In the genomic region with DNA sequence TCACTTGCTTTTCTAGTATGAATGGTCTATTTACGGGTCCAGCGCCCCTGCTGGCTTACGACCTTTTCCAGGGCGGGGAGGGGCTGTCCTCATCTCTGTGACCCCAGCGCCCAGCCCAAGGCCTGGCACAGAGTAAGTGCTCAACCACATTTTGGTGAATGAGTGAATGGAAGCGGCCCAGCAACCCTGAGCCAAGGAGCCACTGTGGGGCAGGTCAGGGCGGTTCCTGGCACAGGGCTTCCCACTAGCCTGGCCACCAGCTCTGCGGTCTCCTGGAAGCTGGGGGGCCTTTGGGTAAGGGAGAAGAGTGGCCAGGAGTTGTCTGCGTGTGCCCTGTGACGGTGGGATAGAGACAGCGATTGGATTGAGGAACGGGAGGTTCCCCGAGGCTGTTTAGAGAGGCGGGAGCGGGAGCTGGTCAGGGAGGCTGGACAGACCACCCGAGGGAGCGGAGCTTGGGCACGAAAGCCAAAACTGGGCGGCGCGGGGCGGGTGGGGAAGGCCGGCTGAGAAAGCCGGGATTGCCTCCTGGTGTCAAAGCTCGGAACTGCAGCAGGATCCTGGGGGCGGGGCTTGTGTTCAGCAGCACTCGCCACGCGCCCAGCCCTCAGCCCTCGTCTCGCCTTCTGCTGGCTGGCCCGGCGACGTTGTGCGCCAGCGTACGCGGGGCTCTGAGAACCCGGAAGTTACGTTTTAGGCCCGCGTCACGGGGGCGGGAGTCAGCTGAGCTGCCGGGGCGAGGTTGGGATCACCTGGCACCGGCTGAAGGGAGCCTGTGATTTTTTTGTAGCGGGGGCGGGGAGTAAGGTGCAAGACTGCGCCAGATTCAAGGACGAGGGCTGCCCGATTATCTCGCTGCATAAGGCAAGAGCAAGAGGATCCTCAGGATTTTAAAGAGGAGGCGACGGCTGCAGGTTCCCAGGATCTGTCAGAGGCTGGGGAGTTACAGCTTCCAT, we compare ENCODE assay signal across 1 cellular context.
TF ChIP-seq lines count a peak whose summit lies in the region.

A gene with protein sequence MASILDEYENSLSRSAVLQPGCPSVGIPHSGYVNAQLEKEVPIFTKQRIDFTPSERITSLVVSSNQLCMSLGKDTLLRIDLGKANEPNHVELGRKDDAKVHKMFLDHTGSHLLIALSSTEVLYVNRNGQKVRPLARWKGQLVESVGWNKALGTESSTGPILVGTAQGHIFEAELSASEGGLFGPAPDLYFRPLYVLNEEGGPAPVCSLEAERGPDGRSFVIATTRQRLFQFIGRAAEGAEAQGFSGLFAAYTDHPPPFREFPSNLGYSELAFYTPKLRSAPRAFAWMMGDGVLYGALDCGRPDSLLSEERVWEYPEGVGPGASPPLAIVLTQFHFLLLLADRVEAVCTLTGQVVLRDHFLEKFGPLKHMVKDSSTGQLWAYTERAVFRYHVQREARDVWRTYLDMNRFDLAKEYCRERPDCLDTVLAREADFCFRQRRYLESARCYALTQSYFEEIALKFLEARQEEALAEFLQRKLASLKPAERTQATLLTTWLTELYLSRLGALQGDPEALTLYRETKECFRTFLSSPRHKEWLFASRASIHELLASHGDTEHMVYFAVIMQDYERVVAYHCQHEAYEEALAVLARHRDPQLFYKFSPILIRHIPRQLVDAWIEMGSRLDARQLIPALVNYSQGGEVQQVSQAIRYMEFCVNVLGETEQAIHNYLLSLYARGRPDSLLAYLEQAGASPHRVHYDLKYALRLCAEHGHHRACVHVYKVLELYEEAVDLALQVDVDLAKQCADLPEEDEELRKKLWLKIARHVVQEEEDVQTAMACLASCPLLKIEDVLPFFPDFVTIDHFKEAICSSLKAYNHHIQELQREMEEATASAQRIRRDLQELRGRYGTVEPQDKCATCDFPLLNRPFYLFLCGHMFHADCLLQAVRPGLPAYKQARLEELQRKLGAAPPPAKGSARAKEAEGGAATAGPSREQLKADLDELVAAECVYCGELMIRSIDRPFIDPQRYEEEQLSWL (plus strand): TSS at position 718 of the 956 bp plus-strand sequence. CDS start 319 bp downstream, outside the sequence.

TF ChIP-seq in K562, 482 proteins besides CTCF, POLR2A, EP300 and RAD21 (continued from another document and continues in another):
- TF ChIP-seq, protein P1, sequence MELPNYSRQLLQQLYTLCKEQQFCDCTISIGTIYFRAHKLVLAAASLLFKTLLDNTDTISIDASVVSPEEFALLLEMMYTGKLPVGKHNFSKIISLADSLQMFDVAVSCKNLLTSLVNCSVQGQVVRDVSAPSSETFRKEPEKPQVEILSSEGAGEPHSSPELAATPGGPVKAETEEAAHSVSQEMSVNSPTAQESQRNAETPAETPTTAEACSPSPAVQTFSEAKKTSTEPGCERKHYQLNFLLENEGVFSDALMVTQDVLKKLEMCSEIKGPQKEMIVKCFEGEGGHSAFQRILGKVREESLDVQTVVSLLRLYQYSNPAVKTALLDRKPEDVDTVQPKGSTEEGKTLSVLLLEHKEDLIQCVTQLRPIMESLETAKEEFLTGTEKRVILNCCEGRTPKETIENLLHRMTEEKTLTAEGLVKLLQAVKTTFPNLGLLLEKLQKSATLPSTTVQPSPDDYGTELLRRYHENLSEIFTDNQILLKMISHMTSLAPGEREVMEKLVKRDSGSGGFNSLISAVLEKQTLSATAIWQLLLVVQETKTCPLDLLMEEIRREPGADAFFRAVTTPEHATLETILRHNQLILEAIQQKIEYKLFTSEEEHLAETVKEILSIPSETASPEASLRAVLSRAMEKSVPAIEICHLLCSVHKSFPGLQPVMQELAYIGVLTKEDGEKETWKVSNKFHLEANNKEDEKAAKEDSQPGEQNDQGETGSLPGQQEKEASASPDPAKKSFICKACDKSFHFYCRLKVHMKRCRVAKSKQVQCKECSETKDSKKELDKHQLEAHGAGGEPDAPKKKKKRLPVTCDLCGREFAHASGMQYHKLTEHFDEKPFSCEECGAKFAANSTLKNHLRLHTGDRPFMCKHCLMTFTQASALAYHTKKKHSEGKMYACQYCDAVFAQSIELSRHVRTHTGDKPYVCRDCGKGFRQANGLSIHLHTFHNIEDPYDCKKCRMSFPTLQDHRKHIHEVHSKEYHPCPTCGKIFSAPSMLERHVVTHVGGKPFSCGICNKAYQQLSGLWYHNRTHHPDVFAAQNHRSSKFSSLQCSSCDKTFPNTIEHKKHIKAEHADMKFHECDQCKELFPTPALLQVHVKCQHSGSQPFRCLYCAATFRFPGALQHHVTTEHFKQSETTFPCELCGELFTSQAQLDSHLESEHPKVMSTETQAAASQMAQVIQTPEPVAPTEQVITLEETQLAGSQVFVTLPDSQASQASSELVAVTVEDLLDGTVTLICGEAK (IDR thresholded peaks at IDR 0.05) = peak; percentile 85
- TF ChIP-seq, protein P1 (CRISPR knock-in tag; IDR thresholded peaks at IDR 0.05) = no peak
- TF ChIP-seq FOXP1 (CRISPR knock-in tag; IDR thresholded peaks at IDR 0.05) = no peak
- TF ChIP-seq, protein P2, sequence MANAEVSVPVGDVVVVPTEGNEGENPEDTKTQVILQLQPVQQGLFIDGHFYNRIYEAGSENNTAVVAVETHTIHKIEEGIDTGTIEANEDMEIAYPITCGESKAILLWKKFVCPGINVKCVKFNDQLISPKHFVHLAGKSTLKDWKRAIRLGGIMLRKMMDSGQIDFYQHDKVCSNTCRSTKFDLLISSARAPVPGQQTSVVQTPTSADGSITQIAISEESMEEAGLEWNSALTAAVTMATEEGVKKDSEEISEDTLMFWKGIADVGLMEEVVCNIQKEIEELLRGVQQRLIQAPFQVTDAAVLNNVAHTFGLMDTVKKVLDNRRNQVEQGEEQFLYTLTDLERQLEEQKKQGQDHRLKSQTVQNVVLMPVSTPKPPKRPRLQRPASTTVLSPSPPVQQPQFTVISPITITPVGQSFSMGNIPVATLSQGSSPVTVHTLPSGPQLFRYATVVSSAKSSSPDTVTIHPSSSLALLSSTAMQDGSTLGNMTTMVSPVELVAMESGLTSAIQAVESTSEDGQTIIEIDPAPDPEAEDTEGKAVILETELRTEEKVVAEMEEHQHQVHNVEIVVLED (CRISPR knock-in tag; IDR thresholded peaks at IDR 0.05) = peak; percentile 92
- TF ChIP-seq YY1 (IDR thresholded peaks at IDR 0.05; ENCODE audit: borderline replicate concordance in 1 of 3, control insufficient read depth in 1 of 3, extremely low read depth in 1 of 3, insufficient read depth in 3 of 3, insufficient read length in 1 of 3, insufficient replicate concordance in 2 of 3, low read depth in 1 of 3, low read length in 2 of 3) = peak in 1 of 3 experiments; percentile 68
- TF ChIP-seq NCOR1 (IDR thresholded peaks at IDR 0.05) = no peak
- 0 out of 2 replicates have a peak, but pooled peaks have one; percentile 20 for TF ChIP-seq KLF6 (CRISPR knock-in tag; IDR thresholded peaks at IDR 0.05; ENCODE audit: borderline replicate concordance)
- no peak for TF ChIP-seq BCL6 (CRISPR knock-in tag; IDR thresholded peaks at IDR 0.05)
- no peak for TF ChIP-seq NR2F6 (CRISPR knock-in tag; IDR thresholded peaks at IDR 0.05)
- peak; percentile 76 to 77 for TF ChIP-seq KDM1A (IDR thresholded peaks at IDR 0.05)
- TF ChIP-seq CBFB (CRISPR knock-in tag; IDR thresholded peaks at IDR 0.05) = 0 out of 2 replicates have a peak, but pooled peaks have one; percentile 78
- 0 out of 2 replicates have a peak, but pooled peaks have one; percentile 32 for TF ChIP-seq OTX1 (CRISPR knock-in tag; IDR thresholded peaks at IDR 0.05)
- peak; percentile 96 for TF ChIP-seq CREB1 (IDR thresholded peaks at IDR 0.05)
- TF ChIP-seq CREB1 (CRISPR knock-in tag; IDR thresholded peaks at IDR 0.05) = peak; percentile 96
- no peak for TF ChIP-seq BCOR (IDR thresholded peaks at IDR 0.05)
- TF ChIP-seq, protein P3, sequence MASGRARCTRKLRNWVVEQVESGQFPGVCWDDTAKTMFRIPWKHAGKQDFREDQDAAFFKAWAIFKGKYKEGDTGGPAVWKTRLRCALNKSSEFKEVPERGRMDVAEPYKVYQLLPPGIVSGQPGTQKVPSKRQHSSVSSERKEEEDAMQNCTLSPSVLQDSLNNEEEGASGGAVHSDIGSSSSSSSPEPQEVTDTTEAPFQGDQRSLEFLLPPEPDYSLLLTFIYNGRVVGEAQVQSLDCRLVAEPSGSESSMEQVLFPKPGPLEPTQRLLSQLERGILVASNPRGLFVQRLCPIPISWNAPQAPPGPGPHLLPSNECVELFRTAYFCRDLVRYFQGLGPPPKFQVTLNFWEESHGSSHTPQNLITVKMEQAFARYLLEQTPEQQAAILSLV (tag; IDR thresholded peaks at IDR 0.05) = no peak
- TF ChIP-seq, protein P4, sequence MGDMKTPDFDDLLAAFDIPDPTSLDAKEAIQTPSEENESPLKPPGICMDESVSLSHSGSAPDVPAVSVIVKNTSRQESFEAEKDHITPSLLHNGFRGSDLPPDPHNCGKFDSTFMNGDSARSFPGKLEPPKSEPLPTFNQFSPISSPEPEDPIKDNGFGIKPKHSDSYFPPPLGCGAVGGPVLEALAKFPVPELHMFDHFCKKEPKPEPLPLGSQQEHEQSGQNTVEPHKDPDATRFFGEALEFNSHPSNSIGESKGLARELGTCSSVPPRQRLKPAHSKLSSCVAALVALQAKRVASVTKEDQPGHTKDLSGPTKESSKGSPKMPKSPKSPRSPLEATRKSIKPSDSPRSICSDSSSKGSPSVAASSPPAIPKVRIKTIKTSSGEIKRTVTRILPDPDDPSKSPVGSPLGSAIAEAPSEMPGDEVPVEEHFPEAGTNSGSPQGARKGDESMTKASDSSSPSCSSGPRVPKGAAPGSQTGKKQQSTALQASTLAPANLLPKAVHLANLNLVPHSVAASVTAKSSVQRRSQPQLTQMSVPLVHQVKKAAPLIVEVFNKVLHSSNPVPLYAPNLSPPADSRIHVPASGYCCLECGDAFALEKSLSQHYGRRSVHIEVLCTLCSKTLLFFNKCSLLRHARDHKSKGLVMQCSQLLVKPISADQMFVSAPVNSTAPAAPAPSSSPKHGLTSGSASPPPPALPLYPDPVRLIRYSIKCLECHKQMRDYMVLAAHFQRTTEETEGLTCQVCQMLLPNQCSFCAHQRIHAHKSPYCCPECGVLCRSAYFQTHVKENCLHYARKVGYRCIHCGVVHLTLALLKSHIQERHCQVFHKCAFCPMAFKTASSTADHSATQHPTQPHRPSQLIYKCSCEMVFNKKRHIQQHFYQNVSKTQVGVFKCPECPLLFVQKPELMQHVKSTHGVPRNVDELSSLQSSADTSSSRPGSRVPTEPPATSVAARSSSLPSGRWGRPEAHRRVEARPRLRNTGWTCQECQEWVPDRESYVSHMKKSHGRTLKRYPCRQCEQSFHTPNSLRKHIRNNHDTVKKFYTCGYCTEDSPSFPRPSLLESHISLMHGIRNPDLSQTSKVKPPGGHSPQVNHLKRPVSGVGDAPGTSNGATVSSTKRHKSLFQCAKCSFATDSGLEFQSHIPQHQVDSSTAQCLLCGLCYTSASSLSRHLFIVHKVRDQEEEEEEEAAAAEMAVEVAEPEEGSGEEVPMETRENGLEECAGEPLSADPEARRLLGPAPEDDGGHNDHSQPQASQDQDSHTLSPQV (IDR thresholded peaks at IDR 0.05) = 0 out of 2 replicates have a peak, but pooled peaks have one; percentile 39
